ENCODE assay signal across 22 cellular contexts in genomic region chr10:57098146-57098545, GRCh38.
A peak's percentile ranks its signal among the peaks of the same experiment; 100 is the strongest.
DNase-seq lines count a peak whose midpoint lies in the region; ATAC-seq and TF ChIP-seq lines count a peak whose summit lies in the region.
"Had no signal": no experiment of that assay in that cellular context is flagged by ENCODE, and none has a peak within 500 bp of the region (broad histone marks: within the 10 kb centered on the region; RNA-seq: fewer than 3 reads in every experiment).

No MANE protein-coding gene starts in this region.

- DNase-seq in MV-4-11 (lab: John Stamatoyannopoulos, UW) (peak; percentile 17), nephron progenitor cell (no peak), right lobe of liver (no peak), NCI-H1105 (lab: John Stamatoyannopoulos, UW) (no peak), GM10248 (ENCODE audit: extremely low spot score) (no peak)
- DNase-seq: CD8-positive, alpha-beta T cell; DND-41; H9; IMR-90; Kasumi-1; MG63; NCI-H1092; NCI-H2081 treated with DMSO at 0.1 percent for 48 hours; NK-92 treated with Interleukin-12 subunit alpha and Interleukin-12 subunit beta, amount 100 ng/mL, for 24 hours; SHP77; SK-N-SH; T-cell had no signal

- H3K9me3 ChIP-seq in right lobe of liver, result no peaks in the 10 kb centered on the region
- H3K9me3 ChIP-seq: MG63, SK-N-SH had no signal

- H3K27me3 ChIP-seq in right lobe of liver, result no peaks in the 10 kb centered on the region
- H3K27me3 ChIP-seq: BLaER1 treated with 17β-estradiol and CSF1 and Interleukin-3, amounts not matched to agents 10 nM and 100 nM; MG63 had no signal

- intact Hi-C loops in right lobe of liver (cut with DNase I), result no loop called here

- WGBS in right lobe of liver (ENCODE audit: insufficient coverage, low coverage, low lambda C conversion rate, missing lambda C conversion rate), result 16% methylated on average over 2 of the region's 2 CpGs

- no peaks in the 10 kb centered on the region for H3K36me3 ChIP-seq in right lobe of liver
- H3K36me3 ChIP-seq: BLaER1 treated with 17β-estradiol and CSF1 and Interleukin-3, amounts not matched to agents 10 nM and 100 nM; MG63 had no signal

- H3K9me3 Mint-ChIP-seq in nephron progenitor cell, result peaks cover 7% of the 10 kb centered on the region

- no peak for TF ChIP-seq CTCF in nephron progenitor cell (IDR thresholded peaks at IDR 0.05)
- no peak for TF ChIP-seq CTCF in right lobe of liver (IDR thresholded peaks at IDR 0.05)
- TF ChIP-seq CTCF in GM10248 (IDR thresholded peaks at IDR 0.05; ENCODE audit: control extremely low read depth, extremely low read depth, low read depth, missing control alignments), result no peak

- POLR2A ChIA-PET in GM10248 (lab: Yijun Ruan, JAX), result no interaction called here

- no peaks in the 10 kb centered on the region for H3K4me1 ChIP-seq in right lobe of liver
- H3K4me1 ChIP-seq: BLaER1 treated with 17β-estradiol and CSF1 and Interleukin-3, amounts not matched to agents 10 nM and 100 nM had no signal

- H3K4me3 Mint-ChIP-seq in nephron progenitor cell, result no peak overlapping the region
- H3K4me3 Mint-ChIP-seq: CD8-positive, alpha-beta T cell; H9; T-cell had no signal

- H3K27me3 Mint-ChIP-seq in nephron progenitor cell (ENCODE audit: low read depth, poor library complexity), result no peaks in the 10 kb centered on the region
- H3K27me3 Mint-ChIP-seq: T-cell had no signal

- no peak overlapping the region for H3K27ac ChIP-seq in right lobe of liver
- H3K27ac ChIP-seq: BLaER1 treated with 17β-estradiol and CSF1 and Interleukin-3, amounts not matched to agents 10 nM and 100 nM; HL-60 had no signal

- H3K36me3 Mint-ChIP-seq in nephron progenitor cell (ENCODE audit: low read depth), result no peaks in the 10 kb centered on the region
- H3K36me3 Mint-ChIP-seq: CD8-positive, alpha-beta T cell; T-cell had no signal

- H3K4me3 ChIP-seq in right lobe of liver, result no peak overlapping the region
- H3K4me3 ChIP-seq: BLaER1 treated with 17β-estradiol and CSF1 and Interleukin-3, amounts not matched to agents 10 nM and 100 nM; MG63 had no signal

- ATAC-seq in GM19324 (IDR thresholded peaks at IDR 0.05; ENCODE audit: low FRiP score, unreplicated experiment) (peak; percentile 87), HG02943 (IDR thresholded peaks at IDR 0.05; ENCODE audit: low read depth, unreplicated experiment) (peak; percentile 72), right lobe of liver (no peak), GM21619 (IDR thresholded peaks at IDR 0.05; ENCODE audit: unreplicated experiment) (no peak)
- ATAC-seq: CD8-positive, alpha-beta T cell; T-cell had no signal

- TF ChIP-seq POLR2A in right lobe of liver (IDR thresholded peaks at IDR 0.05), result no peak

- CTCF ChIA-PET in GM10248 (lab: Yijun Ruan, JAX), result no interaction called here

- H3K4me1 Mint-ChIP-seq in nephron progenitor cell, result no peaks in the 10 kb centered on the region
- H3K4me1 Mint-ChIP-seq: T-cell had no signal

- peak overlapping the region; percentile 14 for H3K27ac Mint-ChIP-seq in nephron progenitor cell
- H3K27ac Mint-ChIP-seq: CD8-positive, alpha-beta T cell; H9; T-cell had no signal

Comparison
In these comparisons a context has a peak if more than half of its experiments do, and no peak if none do; other contexts are left out.
1. ATAC-seq: peak in GM19324 (single experiment) and HG02943 (single experiment); none in right lobe of liver (0 of 4) and GM21619 (single experiment).